Comparison of ENCODE assay signal across 1 cellular context in genomic region chrX:24024819-24025740, GRCh38.
TF ChIP-seq lines count a peak whose summit lies in the region.

No MANE protein-coding gene starts in this region.

TF ChIP-seq in HepG2, 621 proteins besides CTCF, POLR2A, EP300 and RAD21 (continued from another document and continues in another):
- TF ChIP-seq ZHX1 (CRISPR knock-in tag; IDR thresholded peaks at IDR 0.05; ENCODE audit: low read depth): peak; percentile 27; the same call in 1 of the 2 replicates
- peak; percentile 56 for TF ChIP-seq AGO2 (optimal IDR thresholded peaks at IDR 0.05; ENCODE audit: low read depth, low read length)
- peak; percentile 66 for TF ChIP-seq SRSF1 (optimal IDR thresholded peaks at IDR 0.05; ENCODE audit: low read depth, low read length)
- TF ChIP-seq ZNF614 (CRISPR knock-in tag; IDR thresholded peaks at IDR 0.05; ENCODE audit: borderline replicate concordance): no peak
- TF ChIP-seq U2AF2 (IDR thresholded peaks at IDR 0.05; ENCODE audit: low read depth, low read length): no peak
- TF ChIP-seq ZNF761 (CRISPR knock-in tag; conservative IDR thresholded peaks at IDR 0.05): no peak
- TF ChIP-seq SAFB2 (CRISPR knock-in tag; IDR thresholded peaks at IDR 0.05; ENCODE audit: borderline replicate concordance, low read depth): no peak
- 0 out of 2 replicates have a peak, but pooled peaks have one; percentile 46 for TF ChIP-seq ARNT2 (CRISPR knock-in tag; IDR thresholded peaks at IDR 0.05; ENCODE audit: low read depth)
- TF ChIP-seq ZNF101 (CRISPR knock-in tag; IDR thresholded peaks at IDR 0.05; ENCODE audit: borderline replicate concordance, low read depth): no peak
- no peak for TF ChIP-seq ZNF503 (CRISPR knock-in tag; IDR thresholded peaks at IDR 0.05)
- no peak for TF ChIP-seq ZNF34 (CRISPR knock-in tag; IDR thresholded peaks at IDR 0.05; ENCODE audit: borderline replicate concordance)
- TF ChIP-seq TERF1 (CRISPR knock-in tag; IDR thresholded peaks at IDR 0.05): no peak
- TF ChIP-seq KLF13 (CRISPR knock-in tag; IDR thresholded peaks at IDR 0.05): no peak
- peak; percentile 91 for TF ChIP-seq YY1 (IDR thresholded peaks at IDR 0.05; ENCODE audit: insufficient read depth, insufficient replicate concordance, low read depth, low read length)
- no peak for TF ChIP-seq PHF5A (CRISPR knock-in tag; IDR thresholded peaks at IDR 0.05; ENCODE audit: low read depth, unreplicated experiment)
- no peak for TF ChIP-seq ESRRA (CRISPR knock-in tag; IDR thresholded peaks at IDR 0.05; ENCODE audit: low read depth)
- TF ChIP-seq ZNF354B (CRISPR knock-in tag; IDR thresholded peaks at IDR 0.05): no peak
- TF ChIP-seq NRL (CRISPR knock-in tag; IDR thresholded peaks at IDR 0.05; ENCODE audit: borderline replicate concordance): no peak
- TF ChIP-seq SMARCC2 (IDR thresholded peaks at IDR 0.05): no peak
- TF ChIP-seq ZNF724P (CRISPR knock-in tag; IDR thresholded peaks at IDR 0.05; ENCODE audit: borderline replicate concordance): no peak
- TF ChIP-seq MYPOP (CRISPR knock-in tag; IDR thresholded peaks at IDR 0.05): no peak
- TF ChIP-seq SNAPC5 (CRISPR knock-in tag; IDR thresholded peaks at IDR 0.05; ENCODE audit: borderline replicate concordance): no peak
- TF ChIP-seq HHEX (CRISPR knock-in tag; IDR thresholded peaks at IDR 0.05): no peak
- no peak for TF ChIP-seq FOXP1 (IDR thresholded peaks at IDR 0.05)
- 0 out of 2 replicates have a peak, but pooled peaks have one; percentile 16 for TF ChIP-seq FOXP1 (CRISPR knock-in tag; IDR thresholded peaks at IDR 0.05)
- peak; percentile 90 for TF ChIP-seq ZNF335 (CRISPR knock-in tag; IDR thresholded peaks at IDR 0.05)
- peak; percentile 41; the same call in 1 of the 2 replicates for TF ChIP-seq NFKB2 (CRISPR knock-in tag; IDR thresholded peaks at IDR 0.05; ENCODE audit: borderline replicate concordance)
- TF ChIP-seq RELA (CRISPR knock-in tag; IDR thresholded peaks at IDR 0.05): no peak
- TF ChIP-seq ZNF569 (CRISPR knock-in tag; IDR thresholded peaks at IDR 0.05; ENCODE audit: borderline replicate concordance): no peak
- TF ChIP-seq ZNF782 (CRISPR knock-in tag; IDR thresholded peaks at IDR 0.05; ENCODE audit: borderline replicate concordance): no peak
- no peak for TF ChIP-seq HNRNPUL1 (IDR thresholded peaks at IDR 0.05; ENCODE audit: low read depth, low read length)
- TF ChIP-seq PTBP1 (IDR thresholded peaks at IDR 0.05; ENCODE audit: low read depth, low read length, poor library complexity, severe bottlenecking): no peak
- no peak for TF ChIP-seq FOXJ3 (CRISPR knock-in tag; IDR thresholded peaks at IDR 0.05; ENCODE audit: borderline replicate concordance)
- TF ChIP-seq ZNF772 (CRISPR knock-in tag; IDR thresholded peaks at IDR 0.05): peak; percentile 8; the same call in 1 of the 2 replicates
- TF ChIP-seq POLR2G (IDR thresholded peaks at IDR 0.05; ENCODE audit: low read depth, low read length): peak; percentile 76
- peak; percentile 61; the same call in 1 of the 2 replicates for TF ChIP-seq SIN3A (IDR thresholded peaks at IDR 0.05; ENCODE audit: borderline replicate concordance, low read depth, low read length)
- TF ChIP-seq BRF2 (CRISPR knock-in tag; IDR thresholded peaks at IDR 0.05): no peak
- TF ChIP-seq HOXA3 (CRISPR knock-in tag; IDR thresholded peaks at IDR 0.05): peak; percentile 94
- peak; percentile 12 for TF ChIP-seq HNRNPLL (IDR thresholded peaks at IDR 0.05; ENCODE audit: low read depth, low read length, poor library complexity, severe bottlenecking)
- peak; percentile 55; the same call in 1 of the 2 replicates for TF ChIP-seq ZFX (CRISPR knock-in tag; IDR thresholded peaks at IDR 0.05; ENCODE audit: low read depth)
- TF ChIP-seq ZNF703 (CRISPR knock-in tag; IDR thresholded peaks at IDR 0.05; ENCODE audit: borderline replicate concordance): no peak
- TF ChIP-seq ZNF800 (CRISPR knock-in tag; IDR thresholded peaks at IDR 0.05): no peak
- peak; percentile 77 for TF ChIP-seq RBFOX2 (IDR thresholded peaks at IDR 0.05; ENCODE audit: low read depth, low read length)
- TF ChIP-seq ZNF660 (CRISPR knock-in tag; IDR thresholded peaks at IDR 0.05; ENCODE audit: borderline replicate concordance, low read depth): no peak
- no peak for TF ChIP-seq HMG20B (CRISPR knock-in tag; conservative IDR thresholded peaks at IDR 0.05)
- no peak for TF ChIP-seq TBX2 (CRISPR knock-in tag; IDR thresholded peaks at IDR 0.05; ENCODE audit: borderline replicate concordance)
- no peak for TF ChIP-seq ATF3 (CRISPR knock-in tag; IDR thresholded peaks at IDR 0.05)
- peak; percentile 1; the same call in 1 of the 2 replicates for TF ChIP-seq ZNF891 (CRISPR knock-in tag; IDR thresholded peaks at IDR 0.05)
- no peak for TF ChIP-seq PRDM4 (CRISPR knock-in tag; IDR thresholded peaks at IDR 0.05; ENCODE audit: borderline replicate concordance)
- no peak for TF ChIP-seq HOXA9 (CRISPR knock-in tag; IDR thresholded peaks at IDR 0.05; ENCODE audit: borderline replicate concordance)
- peak; percentile 62; the same call in 1 of the 2 replicates for TF ChIP-seq SALL1 (CRISPR knock-in tag; IDR thresholded peaks at IDR 0.05)
- TF ChIP-seq KMT2B (CRISPR knock-in tag; IDR thresholded peaks at IDR 0.05): peak; percentile 23; the same call in 1 of the 2 replicates
- no peak for TF ChIP-seq JUN (CRISPR knock-in tag; IDR thresholded peaks at IDR 0.05)
- no peak for TF ChIP-seq ZBTB7A (CRISPR knock-in tag; IDR thresholded peaks at IDR 0.05)
- TF ChIP-seq ZSCAN20 (CRISPR knock-in tag; IDR thresholded peaks at IDR 0.05; ENCODE audit: borderline replicate concordance): 0 out of 2 replicates have a peak, but pooled peaks have one; percentile 68
- TF ChIP-seq RXRB (CRISPR knock-in tag; IDR thresholded peaks at IDR 0.05; ENCODE audit: borderline replicate concordance): 0 out of 2 replicates have a peak, but pooled peaks have one; percentile 11
- peak; percentile 48; the same call in 1 of the 2 replicates for TF ChIP-seq FOXK1 (CRISPR knock-in tag; IDR thresholded peaks at IDR 0.05; ENCODE audit: borderline replicate concordance, low read depth)
- TF ChIP-seq NFKBIZ (CRISPR knock-in tag; IDR thresholded peaks at IDR 0.05): no peak
- no peak for TF ChIP-seq ZBTB46 (CRISPR knock-in tag; IDR thresholded peaks at IDR 0.05; ENCODE audit: borderline replicate concordance)
